Comparison of ENCODE assay signal across 8 cellular contexts in genomic region chr7:101321491-101322401, GRCh38. TPM values are rescaled to one million over a fixed set of nuclear protein-coding genes. Genes with fewer than 3 reads are reported as not detected.
DNase-seq lines count a peak whose midpoint lies in the region; ATAC-seq and TF ChIP-seq lines count a peak whose summit lies in the region.

IFT22 (minus strand) TSS chr7:101321812; CDS start chr7:101321709, 103 bp downstream.

- H3K4me1 ChIP-seq in esophagus (ENCODE audit: control insufficient read depth in 2 of 2, insufficient read depth in 2 of 2, low read length in 1 of 2) (peaks cover 0 to 3% of the 10 kb centered on the region in 2 donors), muscle layer of colon (ENCODE audit: insufficient read depth, low read length) (peaks cover 15% of the 10 kb centered on the region)

- DNase-seq in DMS114 treated with DMSO at 0.1 percent for 48 hours (lab: John Stamatoyannopoulos, UW; ENCODE audit: unreplicated experiment) (peak; percentile 76), OCI-M1 (lab: John Stamatoyannopoulos, UW) (peak; percentile 100)
- DNase-seq in activated T-cell treated with anti-CD3 and anti-CD28 coated beads, Interleukin-2, amount 50 U/mL, for 24 hours, result peak; percentile 90
- peak; percentile 71 to 73 for DNase-seq in stimulated activated CD8-positive, alpha-beta memory T cell treated with anti-CD3 and anti-CD28 coated beads, Interleukin-7, amount 100 ng/mL, for 1 hour (ENCODE audit: low read depth in 2 of 2)

- peak within 1 kb of the TSS; percentile 41 to 81 for H3K27ac ChIP-seq in esophagus (ENCODE audit: low read depth in 2 of 2, low read length in 1 of 2)
- H3K27ac ChIP-seq in muscle layer of colon (ENCODE audit: low read depth, low read length), result peak within 1 kb of the TSS; percentile 47

- H3K9me3 ChIP-seq in esophagus (ENCODE audit: control insufficient read depth in 2 of 2, insufficient read depth in 1 of 2, low read depth in 1 of 2, low read length in 1 of 2), result no peaks in the 10 kb centered on the region
- H3K9me3 ChIP-seq in muscle layer of colon (ENCODE audit: low read length), result no peaks in the 10 kb centered on the region

- peaks cover 14% of the 10 kb centered on the region for H3K4me1 Mint-ChIP-seq in activated T-cell treated with anti-CD3 and anti-CD28 coated beads, Interleukin-2, amount 50 U/mL, for 24 hours (ENCODE audit: low read depth)

- peaks cover 13% of the 10 kb centered on the region for H3K36me3 Mint-ChIP-seq in activated T-cell treated with anti-CD3 and anti-CD28 coated beads, Interleukin-2, amount 50 U/mL, for 24 hours (ENCODE audit: low read depth)

- no peaks in the 10 kb centered on the region for H3K27me3 Mint-ChIP-seq in activated T-cell treated with anti-CD3 and anti-CD28 coated beads, Interleukin-2, amount 50 U/mL, for 24 hours

- H3K27me3 ChIP-seq in esophagus (ENCODE audit: control insufficient read depth in 1 of 2, insufficient read depth in 2 of 2, low read length in 2 of 2) (no peaks in the 10 kb centered on the region), muscle layer of colon (ENCODE audit: control insufficient read depth in 1 of 2, insufficient read depth in 2 of 2, low read length in 2 of 2) (no peaks in the 10 kb centered on the region)

- 1% methylated on average over 69 of the region's 69 CpGs for WGBS in esophagus, 2 donors

- TF ChIP-seq EP300 in Ishikawa (IDR thresholded peaks at IDR 0.05; ENCODE audit: borderline replicate concordance), result no peak

- TF ChIP-seq RAD21 in Ishikawa (IDR thresholded peaks at IDR 0.05; ENCODE audit: low read depth), result peak; percentile 42

- H3K27ac Mint-ChIP-seq in activated T-cell treated with anti-CD3 and anti-CD28 coated beads, Interleukin-2, amount 50 U/mL, for 24 hours, result peak within 1 kb of the TSS; percentile 86

- ATAC-seq in GM21528 (IDR thresholded peaks at IDR 0.05; ENCODE audit: low FRiP score, unreplicated experiment), result peak; percentile 91

- H3K4me3 Mint-ChIP-seq in activated T-cell treated with anti-CD3 and anti-CD28 coated beads, Interleukin-2, amount 50 U/mL, for 24 hours, result peak within 1 kb of the TSS; percentile 89

- H3K36me3 ChIP-seq in esophagus (ENCODE audit: control insufficient read depth in 2 of 2, insufficient read depth in 2 of 2, low read length in 1 of 2) (no peaks in the 10 kb centered on the region), muscle layer of colon (ENCODE audit: insufficient read depth, low read length) (peaks cover 10% of the 10 kb centered on the region)

- H3K9ac ChIP-seq in muscle layer of colon (ENCODE audit: low read length), result peak within 1 kb of the TSS; percentile 65

- H3K4me3 ChIP-seq in esophagus (ENCODE audit: low read depth in 1 of 2, low read length in 2 of 2) (peak within 1 kb of the TSS; percentile 54 to 92), muscle layer of colon (ENCODE audit: low read depth in 1 of 2, low read length in 2 of 2) (peak within 1 kb of the TSS; percentile 84 to 89)

- H3K9me3 Mint-ChIP-seq in activated T-cell treated with anti-CD3 and anti-CD28 coated beads, Interleukin-2, amount 50 U/mL, for 24 hours, result no peaks in the 10 kb centered on the region

TF ChIP-seq in Ishikawa, 13 proteins besides CTCF, POLR2A, EP300 and RAD21:
- TF ChIP-seq YY1 (IDR thresholded peaks at IDR 0.05; ENCODE audit: low read depth), result peak; percentile 40; the same call in 1 of the 2 replicates
- peak; percentile 87 for TF ChIP-seq TAF1 (IDR thresholded peaks at IDR 0.05; ENCODE audit: low read depth)
- TF ChIP-seq TCF12 (IDR thresholded peaks at IDR 0.05; ENCODE audit: low read depth), result 0 out of 2 replicates have a peak, but pooled peaks have one; percentile 18
- TF ChIP-seq CEBPB (IDR thresholded peaks at IDR 0.05), result no peak
- TF ChIP-seq, protein P1, sequence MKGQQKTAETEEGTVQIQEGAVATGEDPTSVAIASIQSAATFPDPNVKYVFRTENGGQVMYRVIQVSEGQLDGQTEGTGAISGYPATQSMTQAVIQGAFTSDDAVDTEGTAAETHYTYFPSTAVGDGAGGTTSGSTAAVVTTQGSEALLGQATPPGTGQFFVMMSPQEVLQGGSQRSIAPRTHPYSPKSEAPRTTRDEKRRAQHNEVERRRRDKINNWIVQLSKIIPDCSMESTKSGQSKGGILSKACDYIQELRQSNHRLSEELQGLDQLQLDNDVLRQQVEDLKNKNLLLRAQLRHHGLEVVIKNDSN (IDR thresholded peaks at IDR 0.05), result no peak
- TF ChIP-seq REST (IDR thresholded peaks at IDR 0.05; ENCODE audit: low read depth), result no peak
- TF ChIP-seq CREB1 (IDR thresholded peaks at IDR 0.05; ENCODE audit: low read depth), result no peak
- peak; percentile 32; the same call in 1 of the 2 replicates for TF ChIP-seq TEAD4 (IDR thresholded peaks at IDR 0.05)
- no peak for TF ChIP-seq FOXM1 (IDR thresholded peaks at IDR 0.05; ENCODE audit: borderline replicate concordance, low read depth)
- TF ChIP-seq EGR1 (IDR thresholded peaks at IDR 0.05), result no peak
- TF ChIP-seq MAX (IDR thresholded peaks at IDR 0.05), result 0 out of 2 replicates have a peak, but pooled peaks have one; percentile 18
TF ChIP-seq in Ishikawa: peak in this region for 5.

RNA-seq across cellular contexts. Expression of gene IFT22, which starts in this region (rescaled TPM):
- 10 to 100 TPM in 1 of 2 donors, 1 to 10 TPM in 1; 5.4 to 10.1 TPM for polyA plus RNA-seq in esophagus

Comparison
In these comparisons a context has a peak if more than half of its experiments do, and no peak if none do; other contexts are left out.
1. Peak in every context shown above with its lines: DNase-seq, ATAC-seq, H3K4me3 ChIP-seq and H3K27ac ChIP-seq.